In genomic region chr12:113158439-113159203, GRCh38 we compare ENCODE assay signal across 1 cellular context.
TF ChIP-seq lines count a peak whose summit lies in the region.

No MANE protein-coding gene starts in this region.

TF ChIP-seq in K562, 482 proteins besides CTCF, POLR2A, EP300 and RAD21:
- TF ChIP-seq E4F1 (CRISPR knock-in tag; IDR thresholded peaks at IDR 0.05; ENCODE audit: borderline replicate concordance) (no peak), ARNT (IDR thresholded peaks at IDR 0.05) (no peak), ZBTB7A (IDR thresholded peaks at IDR 0.05; ENCODE audit: borderline replicate concordance, control insufficient read depth, low read depth, low read length) (no peak), NCOA4 (IDR thresholded peaks at IDR 0.05; ENCODE audit: partially characterized antibody) (no peak), TAF9B (IDR thresholded peaks at IDR 0.05; ENCODE audit: partially characterized antibody) (no peak), CXXC5 (CRISPR knock-in tag; IDR thresholded peaks at IDR 0.05) (no peak), ZNF121 (CRISPR knock-in tag; conservative IDR thresholded peaks at IDR 0.05) (no peak), KLF6 (CRISPR knock-in tag; IDR thresholded peaks at IDR 0.05; ENCODE audit: borderline replicate concordance) (no peak), FOSL1 (tag; conservative IDR thresholded peaks at IDR 0.05) (no peak), SNAPC5 (CRISPR knock-in tag; IDR thresholded peaks at IDR 0.05) (no peak), WHSC1 (IDR thresholded peaks at IDR 0.05; ENCODE audit: low read length) (no peak), ILF3 (IDR thresholded peaks at IDR 0.05; ENCODE audit: borderline replicate concordance) (no peak), CBFB (CRISPR knock-in tag; IDR thresholded peaks at IDR 0.05) (no peak), CREB5 (CRISPR knock-in tag; IDR thresholded peaks at IDR 0.05) (no peak), CEBPZ (IDR thresholded peaks at IDR 0.05; ENCODE audit: borderline replicate concordance, low read depth, low read length) (no peak)
